In genomic region chr13:49986471-49986870, GRCh38 we compare ENCODE assay signal across 18 cellular contexts. TPM values are rescaled to one million over a fixed set of nuclear protein-coding genes. Genes with fewer than 3 reads are reported as not detected.
A peak's percentile ranks its signal among the peaks of the same experiment; 100 is the strongest.
DNase-seq lines count a peak whose midpoint lies in the region; ATAC-seq and TF ChIP-seq lines count a peak whose summit lies in the region.
"Had no signal": no experiment of that assay in that cellular context is flagged by ENCODE, and none has a peak within 500 bp of the region (broad histone marks: within the 10 kb centered on the region; RNA-seq: fewer than 3 reads in every experiment).

No MANE protein-coding gene starts in this region.

- 28% methylated on average over 6 of the region's 7 CpGs for WGBS in right lobe of liver (ENCODE audit: insufficient coverage, low coverage, low lambda C conversion rate, missing lambda C conversion rate)
- WGBS in testis, 2 donors: 90 to 94% methylated on average over 7 of the region's 7 CpGs

- H3K9me3 ChIP-seq in right lobe of liver (no peaks in the 10 kb centered on the region), gastrocnemius medialis (no peaks in the 10 kb centered on the region), testis (no peaks in the 10 kb centered on the region)
- H3K9me3 ChIP-seq: BE2C, BLaER1, Caco-2 had no signal

- TF ChIP-seq CTCF in C4-2B (conservative IDR thresholded peaks at IDR 0.05) (no peak), VCaP (conservative IDR thresholded peaks at IDR 0.05) (no peak), right lobe of liver (IDR thresholded peaks at IDR 0.05) (no peak), gastrocnemius medialis (IDR thresholded peaks at IDR 0.05 in 4 of 5, conservative IDR thresholded peaks at IDR 0.05 in 1 of 5) (no peak), testis (IDR thresholded peaks at IDR 0.05) (no peak)

- H3K36me3 ChIP-seq in right lobe of liver (no peaks in the 10 kb centered on the region), gastrocnemius medialis (peaks cover 0 to 8% of the 10 kb centered on the region in 2 donors), testis (ENCODE audit: low read depth, missing control alignments) (no peaks in the 10 kb centered on the region)
- H3K36me3 ChIP-seq: BE2C had no signal

- peak; percentile 67 to 76 (median 70) for ATAC-seq in right lobe of liver
- no peak for ATAC-seq in gastrocnemius medialis
- ATAC-seq in HG03571 (IDR thresholded peaks at IDR 0.05; ENCODE audit: unreplicated experiment): no peak
- ATAC-seq: CD8-positive, alpha-beta T cell had no signal

- H3K4me1 ChIP-seq in right lobe of liver: peaks cover 0 to 35% (median 10%) of the 10 kb centered on the region in 4 donors
- H3K4me1 ChIP-seq in gastrocnemius medialis: peaks cover 22 to 24% of the 10 kb centered on the region in 2 donors
- no peaks in the 10 kb centered on the region for H3K4me1 ChIP-seq in testis
- H3K4me1 ChIP-seq: BE2C, Caco-2 had no signal

- intact Hi-C loops in right lobe of liver (cut with DNase I) (no loop called here), gastrocnemius medialis (cut with DNase I; ENCODE audit: low total_unique reads) (loop anchor here (5.0 kb wide), 1 partner anchor 194 kb away; the partner anchor contains the start of gene KPNA3), testis (cut with DNase I; ENCODE audit: low total_unique reads) (no loop called here)

- H3K27ac ChIP-seq in C4-2B: peak overlapping the region; percentile 81
- H3K27ac ChIP-seq in VCaP: peak overlapping the region; percentile 90
- H3K27ac ChIP-seq in right lobe of liver: peak overlapping the region in 1 of 3 donors; percentile 4
- H3K27ac ChIP-seq in gastrocnemius medialis: peak overlapping the region; percentile 11 to 57 (median 33)
- no peak overlapping the region for H3K27ac ChIP-seq in testis
- H3K27ac ChIP-seq: BLaER1 had no signal

- peak; percentile 48 to 79 (median 72) for DNase-seq in right lobe of liver
- DNase-seq in gastrocnemius medialis: no peak
- DNase-seq in NCI-H187 (lab: John Stamatoyannopoulos, UW): no peak
- DNase-seq in testis: no peak
- DNase-seq: 8988T; ACHN; BE2C; C1 segment of cervical spinal cord; Caco-2; Calu3; CD4-positive, alpha-beta T cell; CD8-positive, alpha-beta T cell; DMS79 treated with DMSO at 0.1 percent for 48 hours; GF-D8 had no signal

- in situ Hi-C loops in gastrocnemius medialis (cut with MboI; ENCODE audit: low sequenced_read_pairs in 4 of 4): loop anchor here in 2 of 4 donors (10.0 to 25.0 kb wide), 4 partner anchors 401 to 926 kb away; partner anchors contain the start of gene RNASEH2B (in 2 of the 2)

- TF ChIP-seq POLR2A in right lobe of liver (IDR thresholded peaks at IDR 0.05) (no peak), gastrocnemius medialis (IDR thresholded peaks at IDR 0.05) (no peak), testis (IDR thresholded peaks at IDR 0.05) (no peak)

- H3K27me3 ChIP-seq in right lobe of liver (no peaks in the 10 kb centered on the region), gastrocnemius medialis (no peaks in the 10 kb centered on the region), testis (no peaks in the 10 kb centered on the region)
- H3K27me3 ChIP-seq: BE2C, BLaER1 had no signal

- H3K4me3 ChIP-seq in right lobe of liver (no peak overlapping the region), gastrocnemius medialis (no peak overlapping the region), testis (no peak overlapping the region)
- H3K4me3 ChIP-seq: BLaER1 had no signal

RNA-seq across cellular contexts. Expression of gene TRIM13, which starts 10.4 kb away (rescaled TPM):
- total RNA-seq in right lobe of liver (10 to 100 TPM in 1 of 6 experiments, 1 to 10 TPM in 5; 5.6 to 10.8 (median 7.3) TPM), gastrocnemius medialis (10 to 100 TPM; 11.4 to 21.5 (median 19.1) TPM), testis (10 to 100 TPM; 43.1 to 48.6 TPM)
- polyA plus RNA-seq in testis (ENCODE audit: insufficient read depth, low read depth, low replicate concordance): 163 TPM

RNA-seq across cellular contexts. Expression of gene KCNRG, which starts 28.8 kb away (rescaled TPM):
- total RNA-seq in right lobe of liver (under 1 TPM in 4 of 6 experiments, not detected in 2; 0.18 to 0.50 (median 0.36) TPM), gastrocnemius medialis (under 1 TPM in 2 of 4 donors, not detected in 2; 0.66 to 0.72 TPM), testis (1 to 10 TPM; 1.1 to 3.1 TPM)
- 2.9 TPM for polyA plus RNA-seq in testis (ENCODE audit: insufficient read depth, low read depth, low replicate concordance)
- total RNA-seq: Calu3 had no signal

RNA-seq across cellular contexts. Expression of gene SPRYD7, which starts 50.3 kb away (rescaled TPM):
- 1 to 10 TPM; 4.1 to 7.9 (median 5.4) TPM for total RNA-seq in right lobe of liver
- total RNA-seq in gastrocnemius medialis: 10 to 100 TPM in 3 of 4 donors, 1 to 10 TPM in 1; 9.8 to 24.7 (median 17.9) TPM
- 10 to 100 TPM in 1 of 2 donors, 1 to 10 TPM in 1; 9.8 to 10.3 TPM for total RNA-seq in testis
- 20.7 TPM for polyA plus RNA-seq in testis (ENCODE audit: insufficient read depth, low read depth, low replicate concordance)

Comparison
In these comparisons a context has a peak if more than half of its experiments do, and no peak if none do; other contexts are left out.
1. H3K27ac ChIP-seq: peak in C4-2B (single experiment), VCaP (single experiment) and gastrocnemius medialis (4 of 4); none in testis (0 of 2).
2. ATAC-seq: peak in right lobe of liver (4 of 4); none in gastrocnemius medialis (0 of 2) and HG03571 (single experiment).
3. DNase-seq: peak in right lobe of liver (3 of 3); none in gastrocnemius medialis (0 of 2), NCI-H187 (0 of 2) and testis (single experiment).